ENCODE assay signal across 8 cellular contexts in genomic region chr12:109461049-109461845, GRCh38. TPM values are rescaled to one million over a fixed set of nuclear protein-coding genes. Genes with fewer than 3 reads are reported as not detected.
A peak's percentile ranks its signal among the peaks of the same experiment; 100 is the strongest.
DNase-seq lines count a peak whose midpoint lies in the region; ATAC-seq and TF ChIP-seq lines count a peak whose summit lies in the region.

No MANE protein-coding gene starts in this region.

- TF ChIP-seq RAD21 in HCT116 (IDR thresholded peaks at IDR 0.05; ENCODE audit: low read depth): no peak

- POLR2A ChIA-PET in HCT116 (lab: Charles Lee): no interaction called here

- DNase-seq in HCT116 (ENCODE audit: low read depth, low spot score) (no peak), SJCRH30 (peak in 1 of 2 experiments; percentile 17), fibroblast of the aortic adventitia (ENCODE audit: low read depth) (peak; percentile 30), pons (ENCODE audit: low spot score) (peak; percentile 74), NCI-H2081 treated with DMSO at 0.1 percent for 48 hours (lab: John Stamatoyannopoulos, UW) (no peak), erythroblast (lab: John Stamatoyannopoulos, UW) (no peak)
- DNase-seq in activated CD4-positive, CD25-positive, alpha-beta regulatory T cell (lab: John Stamatoyannopoulos, UW): no peak

- ATAC-seq in HCT116: no peak
- ATAC-seq in HG03469 (IDR thresholded peaks at IDR 0.05; ENCODE audit: unreplicated experiment): no peak

- H3K27ac ChIP-seq in HCT116 (ENCODE audit: low read depth, low read length) (no peak overlapping the region), SJCRH30 (peak overlapping the region; percentile 100)

- H3K9me2 ChIP-seq in HCT116 (ENCODE audit: insufficient read depth): no peaks in the 10 kb centered on the region

- H3K27me3 ChIP-seq in HCT116 (ENCODE audit: insufficient read depth, low read length): no peaks in the 10 kb centered on the region
- no peaks in the 10 kb centered on the region for H3K27me3 ChIP-seq in SJCRH30

- TF ChIP-seq CTCF in HCT116 (IDR thresholded peaks at IDR 0.05 in 2 of 3, conservative IDR thresholded peaks at IDR 0.05 in 1 of 3; ENCODE audit: borderline replicate concordance in 1 of 3, insufficient read depth in 1 of 3, low read depth in 2 of 3, low read length in 2 of 3): no peak
- TF ChIP-seq CTCF in fibroblast of the aortic adventitia (IDR thresholded peaks at IDR 0.05; ENCODE audit: insufficient read depth, low read length): no peak

- H3K9ac ChIP-seq in HCT116 (ENCODE audit: low read length): no peak overlapping the region

- no peak overlapping the region for H2AFZ ChIP-seq in HCT116 (ENCODE audit: low read depth, low read length, poor library complexity, severe bottlenecking)

- no peak for TF ChIP-seq POLR2A in HCT116 (IDR thresholded peaks at IDR 0.05; ENCODE audit: borderline replicate concordance, extremely low read depth, insufficient read depth, insufficient read length)
- no peak for TF ChIP-seq POLR2A in erythroblast (IDR thresholded peaks at IDR 0.05; ENCODE audit: low read length)

- peaks cover 39 to 44% of the 10 kb centered on the region in 2 experiments for H3K4me1 ChIP-seq in HCT116 (ENCODE audit: control insufficient read depth in 1 of 2, insufficient read depth in 2 of 2, low read length in 2 of 2)
- H3K4me1 ChIP-seq in SJCRH30: peaks cover 40% of the 10 kb centered on the region

- H3K9me3 ChIP-seq in HCT116 (ENCODE audit: control insufficient read depth in 1 of 2, insufficient read depth in 1 of 2, low read depth in 1 of 2, low read length in 2 of 2): no peaks in the 10 kb centered on the region
- no peaks in the 10 kb centered on the region for H3K9me3 ChIP-seq in SJCRH30 (replicated peaks)

- BruUV-seq in HCT116 (replicated peaks; lab: Mats Ljungman, UMichigan): no TSS peak

- intact Hi-C loops in HCT116 (cut with micrococcal nuclease): no loop called here

- no peak overlapping the region for H3K4me3 ChIP-seq in HCT116 (replicated peaks in 1 of 2; ENCODE audit: low read depth in 1 of 2, low read length in 2 of 2)
- no peak overlapping the region for H3K4me3 ChIP-seq in SJCRH30
- H3K4me3 ChIP-seq in fibroblast of the aortic adventitia (ENCODE audit: low read depth, low read length): no peak overlapping the region

- H3K36me3 ChIP-seq in HCT116 (ENCODE audit: control insufficient read depth in 1 of 2, insufficient read depth in 2 of 2, low read length in 2 of 2) (peaks cover 12 to 28% of the 10 kb centered on the region in 2 experiments; a peak in 3 of 4 replicates), SJCRH30 (peaks cover 20% of the 10 kb centered on the region)

- CTCF ChIA-PET in HCT116 (lab: Charles Lee): interaction anchor here (1.1 kb wide), 1 partner anchor 33 kb away, joined by 3 read pairs; no protein-coding TSS in a partner anchor

- H4K20me1 ChIP-seq in HCT116 (ENCODE audit: insufficient read depth): peaks cover 4% of the 10 kb centered on the region; the same call in 1 of the 2 replicates

- RAD21 ChIA-PET in HCT116 (lab: Charles Lee; ENCODE audit: low non-redundant PET in 1 of 2, low total read pairs in 2 of 2, uncharacterized antibody in 2 of 2, unreplicated experiment in 2 of 2): no interaction called here

- H3K79me2 ChIP-seq in HCT116 (ENCODE audit: insufficient read depth, low read length): peaks cover 62% of the 10 kb centered on the region

- peak overlapping the region; percentile 70 for H3K4me2 ChIP-seq in HCT116 (ENCODE audit: low read length)

TF ChIP-seq in HCT116, 20 proteins besides CTCF, POLR2A, EP300 and RAD21:
- TF ChIP-seq ELF1 (IDR thresholded peaks at IDR 0.05; ENCODE audit: borderline replicate concordance, low read depth) (no peak), SP1 (IDR thresholded peaks at IDR 0.05; ENCODE audit: low read depth) (no peak), EZH2 (IDR thresholded peaks at IDR 0.05) (no peak), SIN3A (IDR thresholded peaks at IDR 0.05; ENCODE audit: low read depth) (no peak), EZH2phosphoT487 (IDR thresholded peaks at IDR 0.05; ENCODE audit: borderline replicate concordance) (no peak), EGR1 (IDR thresholded peaks at IDR 0.05; ENCODE audit: low read depth) (no peak), MAX (IDR thresholded peaks at IDR 0.05) (no peak), CBX3 (IDR thresholded peaks at IDR 0.05; ENCODE audit: low read depth) (no peak), JUND (IDR thresholded peaks at IDR 0.05) (no peak), SRF (IDR thresholded peaks at IDR 0.05; ENCODE audit: low read depth) (no peak), ZNF274 (IDR thresholded peaks at IDR 0.05; ENCODE audit: low read depth, low read length) (no peak), REST (IDR thresholded peaks at IDR 0.05; ENCODE audit: low read depth) (no peak), ZFX (IDR thresholded peaks at IDR 0.05) (no peak), TCF7L2 (IDR thresholded peaks at IDR 0.05; ENCODE audit: borderline replicate concordance, extremely low read depth, insufficient read depth, insufficient read length) (no peak), FOSL1 (IDR thresholded peaks at IDR 0.05; ENCODE audit: low read depth) (no peak)
TF ChIP-seq in HCT116: peak in this region for 0.

RNA-seq across cellular contexts. Expression of gene KCTD10, which starts 15.9 kb away (rescaled TPM):
- total RNA-seq in HCT116 (2021; ENCODE audit: unreplicated experiment) (34.7 TPM), fibroblast of the aortic adventitia (ENCODE audit: low replicate concordance) (90.9 and 91.7 TPM in 2 replicates)
- polyA plus RNA-seq in HCT116 (2012): 29.2 and 31.1 TPM in 2 replicates
- total RNA-seq in SJCRH30 (2014; rRNA removed; shearing (Covaris generic)): 36.1 and 37.7 TPM in 2 replicates

RNA-seq across cellular contexts. Expression of gene UBE3B, which starts 16.2 kb away (rescaled TPM):
- total RNA-seq in HCT116 (2021; ENCODE audit: unreplicated experiment) (28.9 TPM), fibroblast of the aortic adventitia (ENCODE audit: low replicate concordance) (28.1 and 43.0 TPM in 2 replicates)
- polyA plus RNA-seq in HCT116 (2012): 12.6 and 15.7 TPM in 2 replicates
- total RNA-seq in SJCRH30 (2014; rRNA removed; shearing (Covaris generic)): 17.6 and 19.0 TPM in 2 replicates

Comparison
In these comparisons a context has a peak if more than half of its experiments do, and no peak if none do; other contexts are left out.
1. DNase-seq: peak in fibroblast of the aortic adventitia (single experiment) and pons (single experiment); none in HCT116 (single experiment), NCI-H2081 treated with DMSO at 0.1 percent for 48 hours (single experiment), activated CD4-positive, CD25-positive, alpha-beta regulatory T cell (0 of 4) and erythroblast (0 of 2).